1 cellular context compared by ENCODE assay signal in genomic region chr12:54040148-54040494, GRCh38.
TF ChIP-seq lines count a peak whose summit lies in the region.

No MANE protein-coding gene starts in this region.

TF ChIP-seq in A549, 52 proteins besides CTCF, POLR2A, EP300 and RAD21:
- TF ChIP-seq RNF2 (IDR thresholded peaks at IDR 0.05; ENCODE audit: borderline replicate concordance, low read depth), result no peak
- TF ChIP-seq, protein P1, sequence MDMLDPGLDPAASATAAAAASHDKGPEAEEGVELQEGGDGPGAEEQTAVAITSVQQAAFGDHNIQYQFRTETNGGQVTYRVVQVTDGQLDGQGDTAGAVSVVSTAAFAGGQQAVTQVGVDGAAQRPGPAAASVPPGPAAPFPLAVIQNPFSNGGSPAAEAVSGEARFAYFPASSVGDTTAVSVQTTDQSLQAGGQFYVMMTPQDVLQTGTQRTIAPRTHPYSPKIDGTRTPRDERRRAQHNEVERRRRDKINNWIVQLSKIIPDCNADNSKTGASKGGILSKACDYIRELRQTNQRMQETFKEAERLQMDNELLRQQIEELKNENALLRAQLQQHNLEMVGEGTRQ (IDR thresholded peaks at IDR 0.05), result peak; percentile 77
